8 cellular contexts compared by ENCODE assay signal in the genomic region with DNA sequence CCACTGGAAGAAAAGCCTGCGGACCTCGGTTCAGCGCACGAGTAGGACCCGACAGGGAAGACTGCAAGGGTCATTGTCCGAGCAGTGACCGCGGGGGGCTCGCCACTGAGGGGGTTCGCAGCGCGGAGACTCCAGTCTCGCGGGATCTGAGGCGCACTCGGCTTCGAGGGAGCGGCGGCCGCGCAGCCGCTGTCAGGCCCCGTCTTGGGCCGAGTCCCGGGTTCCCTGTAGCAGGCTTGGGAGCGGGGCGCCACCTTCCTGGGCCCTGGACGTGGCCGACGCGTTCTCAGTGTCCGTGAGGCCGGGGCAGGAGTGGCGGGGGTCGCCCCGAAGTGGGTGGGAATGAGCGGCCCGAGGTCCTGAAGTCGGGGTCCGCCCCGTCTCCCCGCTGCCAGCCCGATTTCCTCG. TPM values are rescaled to one million over a fixed set of nuclear protein-coding genes. Genes with fewer than 3 reads are reported as not detected.
DNase-seq lines count a peak whose midpoint lies in the region; ATAC-seq and TF ChIP-seq lines count a peak whose summit lies in the region.

No MANE protein-coding gene starts in this region.

- POLR2A ChIA-PET in PC-3 (lab: Charles Lee; ENCODE audit: unreplicated experiment) = no interaction called here

- DNase-seq in PC-3 = no peak
- no peak for DNase-seq in epithelial cell of esophagus (ENCODE audit: low read depth)
- DNase-seq in osteoblast (ENCODE audit: insufficient read length, low spot score, missing footprints) = no peak
- no peak for DNase-seq in H4 (ENCODE audit: low spot score)
- no peak for DNase-seq in NCI-H1417 treated with DMSO at 0.1 percent for 48 hours (lab: John Stamatoyannopoulos, UW)
- DNase-seq in putamen (ENCODE audit: low spot score) = no peak

- peak overlapping the region; percentile 95 for H3K27ac ChIP-seq in PC-3 (ENCODE audit: low read length)
- peak overlapping the region; percentile 86 for H3K27ac ChIP-seq in osteoblast (ENCODE audit: low read depth, low read length)

- H3K9me2 ChIP-seq in PC-3 (replicated peaks; ENCODE audit: low read length) = no peaks in the 10 kb centered on the region

- TF ChIP-seq CTCF in PC-3 (conservative IDR thresholded peaks at IDR 0.05; ENCODE audit: low read depth, low read length) (no peak), epithelial cell of esophagus (IDR thresholded peaks at IDR 0.05; ENCODE audit: insufficient read depth, low read depth, low read length, missing control alignments) (no peak), osteoblast (IDR thresholded peaks at IDR 0.05; ENCODE audit: extremely low read depth, low read depth, low read length) (no peak)

- H4K20me1 ChIP-seq in PC-3 (ENCODE audit: low read length) = no peaks in the 10 kb centered on the region
- peaks cover 42% of the 10 kb centered on the region for H4K20me1 ChIP-seq in osteoblast (ENCODE audit: insufficient read depth, low read length)

- H2AFZ ChIP-seq in PC-3 (ENCODE audit: low read length) (no peak overlapping the region), osteoblast (ENCODE audit: low read length) (no peak overlapping the region)

- H3K36me3 ChIP-seq in PC-3 (ENCODE audit: low read depth, low read length) (peaks cover 6% of the 10 kb centered on the region; the same call in 1 of the 2 replicates), osteoblast (ENCODE audit: insufficient read depth, low read length) (peaks cover 67% of the 10 kb centered on the region)

- H3K4me1 ChIP-seq in PC-3 (ENCODE audit: insufficient read depth, low read length) = peaks cover 57% of the 10 kb centered on the region
- H3K4me1 ChIP-seq in osteoblast (ENCODE audit: insufficient read depth, low read length) = peaks cover 44% of the 10 kb centered on the region

- ATAC-seq in PC-3 (peak; percentile 2; the same call in 1 of the 2 replicates), HG03196 (IDR thresholded peaks at IDR 0.05; ENCODE audit: unreplicated experiment) (no peak)

- peak overlapping the region; percentile 92 for H3K9ac ChIP-seq in PC-3 (ENCODE audit: low read length)

- CTCF ChIA-PET in PC-3 (lab: Charles Lee) = interaction anchor here (1.0 kb wide), 1 partner anchor 31 kb away, joined by 5 read pairs; no protein-coding TSS in a partner anchor

- H3K79me2 ChIP-seq in PC-3 (ENCODE audit: low read length) (peaks cover 70% of the 10 kb centered on the region), osteoblast (ENCODE audit: insufficient read depth, low read length) (peaks cover 61% of the 10 kb centered on the region)

- intact Hi-C loops in PC-3 (cut with micrococcal nuclease) = loop anchor here (10.0 kb wide), 1 partner anchor 80 kb away; a partner anchor contains a TSS

- H3K4me2 ChIP-seq in PC-3 (ENCODE audit: low read length) (peak overlapping the region; percentile 95), osteoblast (ENCODE audit: insufficient read depth, low read length) (peak overlapping the region; percentile 66)

- H3K27me3 ChIP-seq in PC-3 (ENCODE audit: low read length) (no peaks in the 10 kb centered on the region), osteoblast (ENCODE audit: insufficient read depth, low read length) (no peaks in the 10 kb centered on the region)

- H3F3A ChIP-seq in PC-3 (ENCODE audit: low read length, unreplicated experiment) = no peaks in the 10 kb centered on the region

- BruUV-seq in PC-3 (replicated peaks; lab: Mats Ljungman, UMichigan) = no TSS peak

- peak overlapping the region; percentile 65; the same call in 1 of the 2 replicates for H3K4me3 ChIP-seq in GM08714 (ENCODE audit: low read length)
- H3K4me3 ChIP-seq in PC-3 (ENCODE audit: low read length) = peak overlapping the region; percentile 70
- H3K4me3 ChIP-seq in epithelial cell of esophagus (ENCODE audit: low read length) = peak overlapping the region; percentile 49
- H3K4me3 ChIP-seq in osteoblast (ENCODE audit: insufficient read depth, low read length) = peak overlapping the region; percentile 77

- H3K9me3 ChIP-seq in PC-3 (ENCODE audit: low read length) (no peaks in the 10 kb centered on the region), osteoblast (ENCODE audit: low read depth, low read length) (no peaks in the 10 kb centered on the region)

RNA-seq across cellular contexts. Expression of a gene that starts 0.5 kb away (rescaled TPM):
- total RNA-seq in PC-3 (2014; rRNA removed) (110 and 133 TPM in 2 replicates), osteoblast (21.8 and 25.0 TPM in 2 replicates)
- 49.8 and 59.5 TPM in 2 replicates for total RNA-seq in H4 (2014; rRNA removed; shearing (Covaris generic))

RNA-seq across cellular contexts. Expression of a gene that starts 5.7 kb away (rescaled TPM):
- 136 and 197 TPM in 2 replicates for total RNA-seq in PC-3 (2014; rRNA removed)
- total RNA-seq in osteoblast = 300 and 380 TPM in 2 replicates
- 196 and 197 TPM in 2 replicates for total RNA-seq in H4 (2014; rRNA removed; shearing (Covaris generic))

RNA-seq across cellular contexts. Expression of a gene that starts 10.8 kb away (rescaled TPM):
- total RNA-seq in PC-3 (2014; rRNA removed) = not detected in 2 replicates
- total RNA-seq in osteoblast = not detected in 2 replicates
- 1.0 and 3.3 TPM in 2 replicates for total RNA-seq in H4 (2014; rRNA removed; shearing (Covaris generic))

RNA-seq across cellular contexts. Expression of a gene that starts 26.5 kb away (rescaled TPM):
- total RNA-seq in PC-3 (2014; rRNA removed) (17.3 and 41.8 TPM in 2 replicates), osteoblast (14.4 and 19.9 TPM in 2 replicates)
- 2.4 and 4.2 TPM in 2 replicates for total RNA-seq in H4 (2014; rRNA removed; shearing (Covaris generic))

RNA-seq across cellular contexts. Expression of a gene that starts 33.3 kb away (rescaled TPM):
- total RNA-seq in PC-3 (2014; rRNA removed) (102 and 187 TPM in 2 replicates), osteoblast (12.4 and 13.8 TPM in 2 replicates)
- 34.9 and 37.0 TPM in 2 replicates for total RNA-seq in H4 (2014; rRNA removed; shearing (Covaris generic))
